11 cellular contexts compared by ENCODE assay signal in genomic region chr5:80139573-80139972, GRCh38.
DNase-seq lines count a peak whose midpoint lies in the region; ATAC-seq and TF ChIP-seq lines count a peak whose summit lies in the region.
"Had no signal": no experiment of that assay in that cellular context is flagged by ENCODE, and none has a peak within 500 bp of the region (broad histone marks: within the 10 kb centered on the region; RNA-seq: fewer than 3 reads in every experiment).

No MANE protein-coding gene starts in this region.

- no peaks in the 10 kb centered on the region for H3K27me3 ChIP-seq in right atrium auricular region
- no peaks in the 10 kb centered on the region for H3K27me3 ChIP-seq in heart right ventricle

- H3K36me3 Mint-ChIP-seq in activated naive CD4-positive, alpha-beta T cell treated with anti-CD3 and anti-CD28 coated beads, Interleukin-2, amount 50 U/mL, for 72 hours, result peaks cover 8 to 32% of the 10 kb centered on the region in 2 donors
- H3K36me3 Mint-ChIP-seq in memory B cell, result peaks cover 4% of the 10 kb centered on the region

- peaks cover 28% of the 10 kb centered on the region for H3K4me1 Mint-ChIP-seq in memory B cell

- H3K4me3 ChIP-seq in right atrium auricular region, result no peak overlapping the region
- no peak overlapping the region for H3K4me3 ChIP-seq in heart right ventricle

- no peak overlapping the region for H3K27ac ChIP-seq in right atrium auricular region
- peak overlapping the region in 3 of 10 donors; percentile 8 to 88 (median 24) for H3K27ac ChIP-seq in heart right ventricle

- H3K27ac Mint-ChIP-seq in activated naive CD4-positive, alpha-beta T cell treated with anti-CD3 and anti-CD28 coated beads, Interleukin-2, amount 50 U/mL, for 72 hours, result peak overlapping the region; percentile 73 to 76
- H3K27ac Mint-ChIP-seq in memory B cell, result peak overlapping the region; percentile 47
- H3K27ac Mint-ChIP-seq: natural killer cell treated with Interleukin-12 subunit alpha and Interleukin-12 subunit beta and Interleukin-15 and Interleukin-18, amount 100 ng/mL, for 72 hours had no signal

- H3K4me3 Mint-ChIP-seq in memory B cell, result no peak overlapping the region
- H3K4me3 Mint-ChIP-seq: natural killer cell treated with Interleukin-12 subunit alpha and Interleukin-12 subunit beta and Interleukin-15 and Interleukin-18, amount 100 ng/mL, for 72 hours had no signal

- H3K4me1 ChIP-seq in right atrium auricular region (peaks cover 0 to 28% of the 10 kb centered on the region in 2 donors), heart right ventricle (peaks cover 0 to 81% (median 28%) of the 10 kb centered on the region in 9 donors)

- 84 to 96% methylated on average over 2 of the region's 2 CpGs for WGBS in heart right ventricle, 2 donors

- TF ChIP-seq CTCF in right atrium auricular region (IDR thresholded peaks at IDR 0.05), result no peak
- TF ChIP-seq CTCF in heart right ventricle (IDR thresholded peaks at IDR 0.05), result no peak

- ATAC-seq in heart right ventricle, result no peak
- peak in 1 of 2 donors; percentile 20 for ATAC-seq in activated naive CD4-positive, alpha-beta T cell treated with anti-CD3 and anti-CD28 coated beads, Interleukin-2, amount 50 U/mL, for 72 hours
- no peak for ATAC-seq in memory B cell (ENCODE audit: low read depth)
- ATAC-seq in HG03196 (IDR thresholded peaks at IDR 0.05; ENCODE audit: unreplicated experiment), result no peak
- no peak for ATAC-seq in GM21786 (IDR thresholded peaks at IDR 0.05; ENCODE audit: unreplicated experiment)
- ATAC-seq: natural killer cell treated with Interleukin-12 subunit alpha and Interleukin-12 subunit beta and Interleukin-15 and Interleukin-18, amount 100 ng/mL, for 72 hours; PC-3 had no signal

- DNase-seq in right atrium auricular region (ENCODE audit: low spot score), result peak; percentile 32
- no peak for DNase-seq in heart right ventricle
- DNase-seq in activated naive CD4-positive, alpha-beta T cell treated with anti-CD3 and anti-CD28 coated beads, Interleukin-2, amount 50 U/mL, for 72 hours (ENCODE audit: low spot score in 2 of 2), result no peak
- DNase-seq in memory B cell (ENCODE audit: low spot score in 2 of 2), result no peak
- no peak for DNase-seq in DMS53 (lab: John Stamatoyannopoulos, UW)
- no peak for DNase-seq in hypothalamus (lab: John Stamatoyannopoulos, UW)
- DNase-seq: NCI-H345, PC-3 had no signal

- no peaks in the 10 kb centered on the region for H3K36me3 ChIP-seq in right atrium auricular region
- peaks cover 0 to 38% (median 5%) of the 10 kb centered on the region in 9 donors for H3K36me3 ChIP-seq in heart right ventricle

- intact Hi-C loops in heart right ventricle (cut with DNase I), result no loop called here

- H3K9me3 ChIP-seq in right atrium auricular region (no peaks in the 10 kb centered on the region), heart right ventricle (no peaks in the 10 kb centered on the region)

- H3K27me3 Mint-ChIP-seq in memory B cell, result no peaks in the 10 kb centered on the region
- H3K27me3 Mint-ChIP-seq: natural killer cell treated with Interleukin-12 subunit alpha and Interleukin-12 subunit beta and Interleukin-15 and Interleukin-18, amount 100 ng/mL, for 72 hours had no signal

- H3K9me3 Mint-ChIP-seq in activated naive CD4-positive, alpha-beta T cell treated with anti-CD3 and anti-CD28 coated beads, Interleukin-2, amount 50 U/mL, for 72 hours, result peaks cover 0 to 5% of the 10 kb centered on the region in 2 donors
- peaks cover 4% of the 10 kb centered on the region for H3K9me3 Mint-ChIP-seq in memory B cell
- H3K9me3 Mint-ChIP-seq: natural killer cell treated with Interleukin-12 subunit alpha and Interleukin-12 subunit beta and Interleukin-15 and Interleukin-18, amount 100 ng/mL, for 72 hours had no signal
